1 cellular context compared by ENCODE assay signal in the genomic region with DNA sequence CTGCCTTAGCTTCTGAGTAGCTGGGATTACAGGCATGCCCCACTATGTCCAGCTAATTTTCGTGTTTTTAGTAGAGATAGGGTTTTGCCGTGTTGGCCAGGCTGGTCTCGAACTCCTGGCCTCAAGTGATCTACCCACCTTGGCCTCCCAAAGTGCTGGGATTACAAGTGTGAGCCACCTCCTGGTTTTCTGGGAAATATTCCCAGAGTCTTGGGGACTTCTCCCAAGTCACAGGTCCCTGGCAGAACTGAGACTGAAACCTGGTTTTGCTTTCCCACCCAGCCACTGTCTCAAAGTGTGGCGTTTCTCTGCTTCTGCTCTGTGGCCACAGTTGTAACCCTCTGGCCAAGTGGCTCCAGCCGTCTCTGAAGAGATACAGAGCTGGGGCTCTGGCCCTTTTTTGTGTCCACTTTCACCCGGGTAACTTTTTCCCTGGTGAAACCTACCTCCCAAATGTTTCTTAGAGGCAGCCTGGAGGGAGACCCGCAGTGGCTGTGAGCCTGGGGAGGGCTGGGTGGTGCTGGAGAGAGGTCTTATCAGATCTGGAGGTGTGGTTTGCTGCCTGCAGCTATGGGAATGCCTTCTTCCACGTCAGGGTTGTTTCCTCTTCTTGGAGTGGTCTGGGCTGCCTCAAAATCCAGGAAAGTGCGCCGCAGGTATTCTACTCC.
TF ChIP-seq lines count a peak whose summit lies in the region.

No MANE protein-coding gene starts in this region.

TF ChIP-seq in GM12878, 131 proteins besides CTCF, POLR2A, EP300 and RAD21 (continued from another document):
- TF ChIP-seq, protein P1, sequence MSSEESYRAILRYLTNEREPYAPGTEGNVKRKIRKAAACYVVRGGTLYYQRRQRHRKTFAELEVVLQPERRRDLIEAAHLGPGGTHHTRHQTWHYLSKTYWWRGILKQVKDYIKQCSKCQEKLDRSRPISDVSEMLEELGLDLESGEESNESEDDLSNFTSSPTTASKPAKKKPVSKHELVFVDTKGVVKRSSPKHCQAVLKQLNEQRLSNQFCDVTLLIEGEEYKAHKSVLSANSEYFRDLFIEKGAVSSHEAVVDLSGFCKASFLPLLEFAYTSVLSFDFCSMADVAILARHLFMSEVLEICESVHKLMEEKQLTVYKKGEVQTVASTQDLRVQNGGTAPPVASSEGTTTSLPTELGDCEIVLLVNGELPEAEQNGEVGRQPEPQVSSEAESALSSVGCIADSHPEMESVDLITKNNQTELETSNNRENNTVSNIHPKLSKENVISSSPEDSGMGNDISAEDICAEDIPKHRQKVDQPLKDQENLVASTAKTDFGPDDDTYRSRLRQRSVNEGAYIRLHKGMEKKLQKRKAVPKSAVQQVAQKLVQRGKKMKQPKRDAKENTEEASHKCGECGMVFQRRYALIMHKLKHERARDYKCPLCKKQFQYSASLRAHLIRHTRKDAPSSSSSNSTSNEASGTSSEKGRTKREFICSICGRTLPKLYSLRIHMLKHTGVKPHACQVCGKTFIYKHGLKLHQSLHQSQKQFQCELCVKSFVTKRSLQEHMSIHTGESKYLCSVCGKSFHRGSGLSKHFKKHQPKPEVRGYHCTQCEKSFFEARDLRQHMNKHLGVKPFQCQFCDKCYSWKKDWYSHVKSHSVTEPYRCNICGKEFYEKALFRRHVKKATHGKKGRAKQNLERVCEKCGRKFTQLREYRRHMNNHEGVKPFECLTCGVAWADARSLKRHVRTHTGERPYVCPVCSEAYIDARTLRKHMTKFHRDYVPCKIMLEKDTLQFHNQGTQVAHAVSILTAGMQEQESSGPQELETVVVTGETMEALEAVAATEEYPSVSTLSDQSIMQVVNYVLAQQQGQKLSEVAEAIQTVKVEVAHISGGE (CRISPR knock-in tag; IDR thresholded peaks at IDR 0.05), result no peak
- TF ChIP-seq, protein P2, sequence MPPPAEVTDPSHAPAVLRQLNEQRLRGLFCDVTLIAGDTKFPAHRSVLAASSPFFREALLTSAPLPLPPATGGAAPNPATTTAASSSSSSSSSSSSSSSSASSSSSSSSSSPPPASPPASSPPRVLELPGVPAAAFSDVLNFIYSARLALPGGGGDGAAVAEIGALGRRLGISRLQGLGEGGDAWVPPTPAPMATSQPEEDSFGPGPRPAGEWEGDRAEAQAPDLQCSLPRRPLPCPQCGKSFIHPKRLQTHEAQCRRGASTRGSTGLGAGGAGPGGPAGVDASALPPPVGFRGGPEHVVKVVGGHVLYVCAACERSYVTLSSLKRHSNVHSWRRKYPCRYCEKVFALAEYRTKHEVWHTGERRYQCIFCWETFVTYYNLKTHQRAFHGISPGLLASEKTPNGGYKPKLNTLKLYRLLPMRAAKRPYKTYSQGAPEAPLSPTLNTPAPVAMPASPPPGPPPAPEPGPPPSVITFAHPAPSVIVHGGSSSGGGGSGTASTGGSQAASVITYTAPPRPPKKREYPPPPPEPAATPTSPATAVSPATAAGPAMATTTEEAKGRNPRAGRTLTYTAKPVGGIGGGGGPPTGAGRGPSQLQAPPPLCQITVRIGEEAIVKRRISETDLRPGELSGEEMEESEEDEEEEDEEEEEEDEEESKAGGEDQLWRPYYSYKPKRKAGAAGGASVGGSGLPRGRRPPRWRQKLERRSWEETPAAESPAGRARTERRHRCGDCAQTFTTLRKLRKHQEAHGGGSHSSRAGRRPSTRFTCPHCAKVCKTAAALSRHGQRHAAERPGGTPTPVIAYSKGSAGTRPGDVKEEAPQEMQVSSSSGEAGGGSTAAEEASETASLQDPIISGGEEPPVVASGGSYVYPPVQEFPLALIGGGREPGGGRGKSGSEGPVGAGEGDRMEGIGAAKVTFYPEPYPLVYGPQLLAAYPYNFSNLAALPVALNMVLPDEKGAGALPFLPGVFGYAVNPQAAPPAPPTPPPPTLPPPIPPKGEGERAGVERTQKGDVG (CRISPR knock-in tag; IDR thresholded peaks at IDR 0.05), result no peak
- TF ChIP-seq, protein P3, sequence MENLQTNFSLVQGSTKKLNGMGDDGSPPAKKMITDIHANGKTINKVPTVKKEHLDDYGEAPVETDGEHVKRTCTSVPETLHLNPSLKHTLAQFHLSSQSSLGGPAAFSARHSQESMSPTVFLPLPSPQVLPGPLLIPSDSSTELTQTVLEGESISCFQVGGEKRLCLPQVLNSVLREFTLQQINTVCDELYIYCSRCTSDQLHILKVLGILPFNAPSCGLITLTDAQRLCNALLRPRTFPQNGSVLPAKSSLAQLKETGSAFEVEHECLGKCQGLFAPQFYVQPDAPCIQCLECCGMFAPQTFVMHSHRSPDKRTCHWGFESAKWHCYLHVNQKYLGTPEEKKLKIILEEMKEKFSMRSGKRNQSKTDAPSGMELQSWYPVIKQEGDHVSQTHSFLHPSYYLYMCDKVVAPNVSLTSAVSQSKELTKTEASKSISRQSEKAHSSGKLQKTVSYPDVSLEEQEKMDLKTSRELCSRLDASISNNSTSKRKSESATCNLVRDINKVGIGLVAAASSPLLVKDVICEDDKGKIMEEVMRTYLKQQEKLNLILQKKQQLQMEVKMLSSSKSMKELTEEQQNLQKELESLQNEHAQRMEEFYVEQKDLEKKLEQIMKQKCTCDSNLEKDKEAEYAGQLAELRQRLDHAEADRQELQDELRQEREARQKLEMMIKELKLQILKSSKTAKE (IDR thresholded peaks at IDR 0.05; ENCODE audit: low read depth, poor library complexity, severe bottlenecking), result peak; percentile 57
- TF ChIP-seq MYB (IDR thresholded peaks at IDR 0.05; ENCODE audit: borderline replicate concordance, low read depth, low read length), result no peak
- TF ChIP-seq, protein P4, sequence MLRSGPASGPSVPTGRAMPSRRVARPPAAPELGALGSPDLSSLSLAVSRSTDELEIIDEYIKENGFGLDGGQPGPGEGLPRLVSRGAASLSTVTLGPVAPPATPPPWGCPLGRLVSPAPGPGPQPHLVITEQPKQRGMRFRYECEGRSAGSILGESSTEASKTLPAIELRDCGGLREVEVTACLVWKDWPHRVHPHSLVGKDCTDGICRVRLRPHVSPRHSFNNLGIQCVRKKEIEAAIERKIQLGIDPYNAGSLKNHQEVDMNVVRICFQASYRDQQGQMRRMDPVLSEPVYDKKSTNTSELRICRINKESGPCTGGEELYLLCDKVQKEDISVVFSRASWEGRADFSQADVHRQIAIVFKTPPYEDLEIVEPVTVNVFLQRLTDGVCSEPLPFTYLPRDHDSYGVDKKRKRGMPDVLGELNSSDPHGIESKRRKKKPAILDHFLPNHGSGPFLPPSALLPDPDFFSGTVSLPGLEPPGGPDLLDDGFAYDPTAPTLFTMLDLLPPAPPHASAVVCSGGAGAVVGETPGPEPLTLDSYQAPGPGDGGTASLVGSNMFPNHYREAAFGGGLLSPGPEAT (IDR thresholded peaks at IDR 0.05; ENCODE audit: low read depth), result peak; percentile 86
- 0 out of 2 replicates have a peak, but pooled peaks have one; percentile 20 for TF ChIP-seq TCF12 (IDR thresholded peaks at IDR 0.05; ENCODE audit: low read depth, low read length)
- peak; percentile 62; the same call in 1 of the 2 replicates for TF ChIP-seq NBN (IDR thresholded peaks at IDR 0.05)
- TF ChIP-seq MEF2B (IDR thresholded peaks at IDR 0.05; ENCODE audit: partially characterized antibody, poor library complexity, severe bottlenecking), result peak; percentile 80
- TF ChIP-seq NFIC (IDR thresholded peaks at IDR 0.05; ENCODE audit: low read depth, low read length), result no peak
- TF ChIP-seq DPF2 (IDR thresholded peaks at IDR 0.05), result peak; percentile 33
